8 cellular contexts compared by ENCODE assay signal in the genomic region with DNA sequence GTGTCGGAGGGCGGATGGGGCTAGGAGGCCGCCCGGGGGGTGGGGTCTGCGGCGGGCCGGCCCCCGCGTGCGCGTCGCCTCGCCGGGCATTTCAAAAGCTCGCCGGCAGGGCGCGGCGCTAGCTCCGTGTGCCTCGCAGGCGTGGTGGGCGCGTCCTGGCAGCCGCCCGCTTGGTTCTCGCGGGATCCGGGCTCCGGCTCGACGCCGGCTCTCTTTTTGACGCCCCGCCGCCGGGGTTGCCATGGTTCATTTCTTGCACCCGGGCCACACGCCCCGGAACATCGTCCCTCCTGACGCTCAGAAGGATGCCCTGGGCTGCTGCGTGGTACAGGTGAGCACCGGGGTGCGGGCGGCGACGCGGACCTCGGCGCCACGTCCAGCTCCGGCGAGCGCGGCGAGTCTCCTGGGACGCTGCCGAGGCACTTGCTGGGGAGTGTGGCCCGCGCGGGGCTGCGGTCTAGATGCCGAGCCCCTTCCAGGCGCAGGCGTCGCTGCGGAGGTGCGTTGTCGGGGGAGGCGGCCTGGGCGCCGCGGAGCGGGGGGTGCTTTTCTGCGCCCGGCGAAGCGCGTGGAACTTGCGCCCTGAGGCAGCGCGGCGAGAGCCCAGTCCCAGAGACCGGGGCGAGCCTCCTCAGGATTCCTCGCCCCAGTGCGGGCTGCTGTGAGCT. TPM values are rescaled to one million over a fixed set of nuclear protein-coding genes. Genes with fewer than 3 reads are reported as not detected.
A peak's percentile ranks its signal among the peaks of the same experiment; 100 is the strongest.
DNase-seq lines count a peak whose midpoint lies in the region; ATAC-seq and TF ChIP-seq lines count a peak whose summit lies in the region.

A gene (plus strand): TSS at position 118 of the 668 bp plus-strand sequence. CDS start 124 bp downstream, at position 242.

- no peaks in the 10 kb centered on the region for H3K36me3 ChIP-seq in neural cell (ENCODE audit: insufficient read depth, low read length)

- peak; percentile 57 for TF ChIP-seq CTCF in neural cell (IDR thresholded peaks at IDR 0.05; ENCODE audit: poor library complexity, severe bottlenecking)

- CTCF ChIA-PET in activated CD8-positive, alpha-beta memory T cell treated with anti-CD3 and anti-CD28 coated beads, Interleukin-2, amount 10 ng/mL, durations not matched to agents 7 days and 5 days (lab: Charles Lee): interaction anchor here (0.6 to 1.9 kb wide), 5 partner anchors 25 to 184 kb away, joined by 3 to 6 read pairs (median 3); a partner anchor contains a TSS

- TF ChIP-seq POLR2A in erythroblast (IDR thresholded peaks at IDR 0.05; ENCODE audit: low read length): no peak

- H3K9me2 ChIP-seq in neural cell (ENCODE audit: insufficient read depth, low read length): no peaks in the 10 kb centered on the region

- peak within 1 kb of the TSS; percentile 33 for H2AFZ ChIP-seq in neural cell (ENCODE audit: low read depth, low read length)

- H3K9ac ChIP-seq in neural cell (ENCODE audit: low read length): peak within 1 kb of the TSS; percentile 38

- H3F3A ChIP-seq in neural cell (ENCODE audit: insufficient read depth, low read length, poor library complexity, severe bottlenecking): no peaks in the 10 kb centered on the region

- no peaks in the 10 kb centered on the region for H4K20me1 ChIP-seq in neural cell (ENCODE audit: insufficient read depth)

- DNase-seq in A172 (ENCODE audit: low spot score): peak; percentile 72
- peak; percentile 84 for DNase-seq in NCI-H510A (lab: John Stamatoyannopoulos, UW)
- DNase-seq in activated CD8-positive, alpha-beta memory T cell treated with anti-CD3 and anti-CD28 coated beads, Interleukin-2, amount 10 ng/mL, durations not matched to agents 7 days and 5 days: peak; percentile 83
- peak; percentile 75 to 83 for DNase-seq in erythroblast (lab: John Stamatoyannopoulos, UW)
- DNase-seq in stromal cell of bone marrow (ENCODE audit: low read depth): peak; percentile 24

- no peak within 1 kb of the TSS for H3K27ac ChIP-seq in neural cell (ENCODE audit: low read length)

- H3K4me3 ChIP-seq in neural cell (ENCODE audit: low read length): peak within 1 kb of the TSS; percentile 76

- peaks cover 24% of the 10 kb centered on the region for H3K27me3 Mint-ChIP-seq in activated CD8-positive, alpha-beta memory T cell treated with anti-CD3 and anti-CD28 coated beads, Interleukin-2, amount 10 ng/mL, durations not matched to agents 7 days and 5 days

- no peaks in the 10 kb centered on the region for H3K36me3 Mint-ChIP-seq in activated CD8-positive, alpha-beta memory T cell treated with anti-CD3 and anti-CD28 coated beads, Interleukin-2, amount 10 ng/mL, durations not matched to agents 7 days and 5 days

- peaks cover 31% of the 10 kb centered on the region for H3K27me3 ChIP-seq in neural cell (ENCODE audit: insufficient read depth, low read depth, low read length)

- H3K27ac Mint-ChIP-seq in activated CD8-positive, alpha-beta memory T cell treated with anti-CD3 and anti-CD28 coated beads, Interleukin-2, amount 10 ng/mL, durations not matched to agents 7 days and 5 days: no peak within 1 kb of the TSS

- H3K4me1 Mint-ChIP-seq in activated CD8-positive, alpha-beta memory T cell treated with anti-CD3 and anti-CD28 coated beads, Interleukin-2, amount 10 ng/mL, durations not matched to agents 7 days and 5 days: peaks cover 2% of the 10 kb centered on the region

- H3K9me3 ChIP-seq in neural cell (ENCODE audit: low read length): no peaks in the 10 kb centered on the region

- H3K4me3 Mint-ChIP-seq in activated CD8-positive, alpha-beta memory T cell treated with anti-CD3 and anti-CD28 coated beads, Interleukin-2, amount 10 ng/mL, durations not matched to agents 7 days and 5 days: peak within 1 kb of the TSS; percentile 47

- ATAC-seq in GM18861 (IDR thresholded peaks at IDR 0.05; ENCODE audit: unreplicated experiment): peak; percentile 86
- ATAC-seq in HG03108 (IDR thresholded peaks at IDR 0.05; ENCODE audit: unreplicated experiment): peak; percentile 92
- ATAC-seq in activated CD8-positive, alpha-beta memory T cell treated with anti-CD3 and anti-CD28 coated beads, Interleukin-2, amount 10 ng/mL, durations not matched to agents 7 days and 5 days: peak; percentile 99

- no peak within 1 kb of the TSS for H3K4me2 ChIP-seq in neural cell (ENCODE audit: low read length)

- no peak for TF ChIP-seq EP300 in neural cell (conservative IDR thresholded peaks at IDR 0.05; ENCODE audit: poor library complexity, severe bottlenecking)

- TF ChIP-seq RAD21 in neural cell (conservative IDR thresholded peaks at IDR 0.05): peak; percentile 48

- H3K79me2 ChIP-seq in neural cell (replicated peaks; ENCODE audit: insufficient read depth, low read length): no peaks in the 10 kb centered on the region

- H3K9me3 Mint-ChIP-seq in activated CD8-positive, alpha-beta memory T cell treated with anti-CD3 and anti-CD28 coated beads, Interleukin-2, amount 10 ng/mL, durations not matched to agents 7 days and 5 days (ENCODE audit: low read depth): no peaks in the 10 kb centered on the region

TF ChIP-seq in neural cell, 6 proteins besides CTCF, POLR2A, EP300 and RAD21:
- TF ChIP-seq SMC3 (conservative IDR thresholded peaks at IDR 0.05; ENCODE audit: poor library complexity) (peak; percentile 27), TAF1 (IDR thresholded peaks at IDR 0.05; ENCODE audit: low read depth) (no peak), MXI1 (conservative IDR thresholded peaks at IDR 0.05; ENCODE audit: poor library complexity, severe bottlenecking) (peak; percentile 77)

RNA-seq across cellular contexts. Expression of the gene that starts here (rescaled TPM):
- 6.8 and 7.7 TPM in 2 replicates for total RNA-seq in A172 (2014; rRNA removed; shearing (Covaris generic))
- total RNA-seq in activated CD8-positive, alpha-beta memory T cell treated with anti-CD3 and anti-CD28 coated beads, Interleukin-2, amount 10 ng/mL, durations not matched to agents 7 days and 5 days: under 1 TPM; 0.23 to 0.35 TPM
- polyA plus RNA-seq in neural cell: 0.40 and 0.66 TPM in 2 replicates
- 1.2 and 1.4 TPM in 2 replicates for polyA minus RNA-seq in neural cell

Comparison
In these comparisons a context has a peak if more than half of its experiments do, and no peak if none do; other contexts are left out.
1. Peak in DNase-seq and ATAC-seq in activated CD8-positive, alpha-beta memory T cell treated with anti-CD3 and anti-CD28 coated beads, Interleukin-2, amount 10 ng/mL, durations not matched to agents 7 days and 5 days; RNA of the gene not detected or under 1 TPM.
2. DNase-seq: peak in every context shown above with its lines; median percentile 84 in NCI-H510A; 83 in activated CD8-positive, alpha-beta memory T cell treated with anti-CD3 and anti-CD28 coated beads, Interleukin-2, amount 10 ng/mL, durations not matched to agents 7 days and 5 days; 79 in erythroblast; 72 in A172; 24 in stromal cell of bone marrow.